Comparison of ENCODE assay signal across 1 cellular context in the genomic region with DNA sequence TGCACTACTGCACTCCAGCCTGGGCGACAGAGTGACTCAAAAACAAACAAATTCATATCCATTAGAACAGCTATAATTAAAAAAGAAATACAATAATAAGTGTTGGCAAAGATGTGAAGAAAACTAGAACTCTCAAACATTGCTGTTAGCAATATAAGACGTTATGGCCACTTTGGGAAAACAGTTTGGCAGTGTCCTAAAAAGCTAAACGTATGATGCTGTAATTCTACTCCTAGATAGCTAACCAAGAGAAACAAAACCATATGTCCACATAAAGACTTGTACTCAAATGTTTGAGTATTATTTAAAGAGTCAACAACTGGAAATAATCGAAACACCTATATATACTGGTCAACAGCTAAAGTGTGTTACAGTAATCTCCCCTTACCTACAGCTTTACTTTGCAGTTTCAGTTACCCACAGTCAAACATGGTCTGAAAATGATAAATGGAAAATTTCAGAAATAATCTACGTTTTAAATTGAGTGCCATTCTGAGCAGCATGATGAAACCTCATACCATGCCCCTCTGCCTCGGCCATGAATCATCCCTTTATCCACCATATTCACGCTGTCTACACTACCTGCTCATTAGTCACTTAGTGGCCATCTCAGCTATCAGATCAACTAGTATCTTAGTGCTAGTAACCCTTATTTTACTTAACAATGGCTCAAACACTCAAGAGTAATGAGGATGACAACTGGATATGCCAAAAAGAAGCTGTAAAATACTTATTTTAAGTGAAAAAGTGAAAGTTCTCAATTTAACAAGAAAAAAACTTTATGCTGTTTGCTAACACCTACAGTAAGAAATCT.
TF ChIP-seq lines count a peak whose summit lies in the region.

No MANE protein-coding gene starts in this region.

TF ChIP-seq in HCT116, 20 proteins besides CTCF, POLR2A, EP300 and RAD21 (continued from another document):
- TF ChIP-seq, protein P1, sequence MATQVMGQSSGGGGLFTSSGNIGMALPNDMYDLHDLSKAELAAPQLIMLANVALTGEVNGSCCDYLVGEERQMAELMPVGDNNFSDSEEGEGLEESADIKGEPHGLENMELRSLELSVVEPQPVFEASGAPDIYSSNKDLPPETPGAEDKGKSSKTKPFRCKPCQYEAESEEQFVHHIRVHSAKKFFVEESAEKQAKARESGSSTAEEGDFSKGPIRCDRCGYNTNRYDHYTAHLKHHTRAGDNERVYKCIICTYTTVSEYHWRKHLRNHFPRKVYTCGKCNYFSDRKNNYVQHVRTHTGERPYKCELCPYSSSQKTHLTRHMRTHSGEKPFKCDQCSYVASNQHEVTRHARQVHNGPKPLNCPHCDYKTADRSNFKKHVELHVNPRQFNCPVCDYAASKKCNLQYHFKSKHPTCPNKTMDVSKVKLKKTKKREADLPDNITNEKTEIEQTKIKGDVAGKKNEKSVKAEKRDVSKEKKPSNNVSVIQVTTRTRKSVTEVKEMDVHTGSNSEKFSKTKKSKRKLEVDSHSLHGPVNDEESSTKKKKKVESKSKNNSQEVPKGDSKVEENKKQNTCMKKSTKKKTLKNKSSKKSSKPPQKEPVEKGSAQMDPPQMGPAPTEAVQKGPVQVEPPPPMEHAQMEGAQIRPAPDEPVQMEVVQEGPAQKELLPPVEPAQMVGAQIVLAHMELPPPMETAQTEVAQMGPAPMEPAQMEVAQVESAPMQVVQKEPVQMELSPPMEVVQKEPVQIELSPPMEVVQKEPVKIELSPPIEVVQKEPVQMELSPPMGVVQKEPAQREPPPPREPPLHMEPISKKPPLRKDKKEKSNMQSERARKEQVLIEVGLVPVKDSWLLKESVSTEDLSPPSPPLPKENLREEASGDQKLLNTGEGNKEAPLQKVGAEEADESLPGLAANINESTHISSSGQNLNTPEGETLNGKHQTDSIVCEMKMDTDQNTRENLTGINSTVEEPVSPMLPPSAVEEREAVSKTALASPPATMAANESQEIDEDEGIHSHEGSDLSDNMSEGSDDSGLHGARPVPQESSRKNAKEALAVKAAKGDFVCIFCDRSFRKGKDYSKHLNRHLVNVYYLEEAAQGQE (IDR thresholded peaks at IDR 0.05; ENCODE audit: low read depth) = no peak
